2 cellular contexts compared by ENCODE assay signal in genomic region chr7:36406156-36406555, GRCh38.
A peak's percentile ranks its signal among the peaks of the same experiment; 100 is the strongest.
TF ChIP-seq lines count a peak whose summit lies in the region.

No MANE protein-coding gene starts in this region.

TF ChIP-seq in IMR-90, 13 proteins besides CTCF, POLR2A, EP300 and RAD21:
- no peak for TF ChIP-seq BHLHE40 (IDR thresholded peaks at IDR 0.05; ENCODE audit: low read depth, low read length)
- TF ChIP-seq CEBPB (IDR thresholded peaks at IDR 0.05; ENCODE audit: low read depth, low read length) = no peak
- TF ChIP-seq USF2 (IDR thresholded peaks at IDR 0.05; ENCODE audit: low read depth, low read length) = no peak
- TF ChIP-seq RCOR1 (IDR thresholded peaks at IDR 0.05; ENCODE audit: insufficient replicate concordance, low read length) = no peak
- no peak for TF ChIP-seq NFE2L2 (IDR thresholded peaks at IDR 0.05; ENCODE audit: low read depth, low read length)
- TF ChIP-seq SMC3 (IDR thresholded peaks at IDR 0.05; ENCODE audit: low read depth, low read length) = no peak
- no peak for TF ChIP-seq MAZ (IDR thresholded peaks at IDR 0.05; ENCODE audit: borderline replicate concordance, low read depth, low read length)
- no peak for TF ChIP-seq MAFK (IDR thresholded peaks at IDR 0.05; ENCODE audit: low read depth, low read length)
- no peak for TF ChIP-seq FOS (IDR thresholded peaks at IDR 0.05; ENCODE audit: low read depth, low read length)
- TF ChIP-seq RFX5 (IDR thresholded peaks at IDR 0.05; ENCODE audit: low read depth, low read length) = no peak
- no peak for TF ChIP-seq MXI1 (IDR thresholded peaks at IDR 0.05; ENCODE audit: borderline replicate concordance, low read depth, low read length)
- no peak for TF ChIP-seq CHD1 (IDR thresholded peaks at IDR 0.05; ENCODE audit: low read depth, low read length)
- no peak for TF ChIP-seq ELK1 (IDR thresholded peaks at IDR 0.05; ENCODE audit: borderline replicate concordance, low read depth, low read length)

TF ChIP-seq in K562, 482 proteins besides CTCF, POLR2A, EP300 and RAD21:
- TF ChIP-seq ZNF316 (IDR thresholded peaks at IDR 0.05) (peak; percentile 35; the same call in 1 of the 2 replicates), JUNB (CRISPR knock-in tag; conservative IDR thresholded peaks at IDR 0.05) (no peak)
